In the genomic region with DNA sequence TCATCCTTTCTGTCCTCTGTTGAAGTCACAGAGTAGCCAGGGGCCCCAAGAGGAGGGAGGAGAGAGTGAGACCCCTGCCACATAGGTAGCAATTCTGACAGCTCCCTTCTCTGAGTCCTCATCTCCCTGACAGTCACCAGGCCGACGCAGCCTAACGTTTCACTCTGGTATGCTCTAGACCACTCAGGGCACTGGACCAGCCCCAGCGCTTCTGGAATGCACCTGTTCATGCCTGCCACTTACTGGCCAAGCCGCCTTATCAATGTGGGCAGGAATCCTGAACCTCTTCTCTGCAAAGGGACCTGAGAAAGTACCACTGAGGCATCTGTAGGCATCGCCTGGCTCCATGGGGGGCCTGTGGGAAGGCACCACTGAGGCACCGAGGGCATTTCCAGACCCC, we compare ENCODE assay signal across 23 cellular contexts. TPM values are rescaled to one million over a fixed set of nuclear protein-coding genes. Genes with fewer than 3 reads are reported as not detected.
A peak's percentile ranks its signal among the peaks of the same experiment; 100 is the strongest.
DNase-seq lines count a peak whose midpoint lies in the region; ATAC-seq and TF ChIP-seq lines count a peak whose summit lies in the region.
"Had no signal": no experiment of that assay in that cellular context is flagged by ENCODE, and none has a peak within 500 bp of the region (broad histone marks: within the 10 kb centered on the region; RNA-seq: fewer than 3 reads in every experiment).

No MANE protein-coding gene starts in this region.

- no peaks in the 10 kb centered on the region for H3K36me3 Mint-ChIP-seq in activated CD4-positive, alpha-beta T cell treated with anti-CD3 and anti-CD28 coated beads, Interleukin-2, amount 10 ng/mL, durations not matched to agents 7 days and 5 days (ENCODE audit: low read depth)
- no peaks in the 10 kb centered on the region for H3K36me3 Mint-ChIP-seq in activated T-helper 17 cell treated with anti-CD3 and anti-CD28 coated beads, Interleukin-2, amount 50 U/mL, for 72 hours (ENCODE audit: low read depth)
- H3K36me3 Mint-ChIP-seq: CD4-positive, CD25-positive, alpha-beta regulatory T cell had no signal

- no peaks in the 10 kb centered on the region for H3K4me1 ChIP-seq in osteoblast (ENCODE audit: insufficient read depth, low read length)
- H3K4me1 ChIP-seq: BE2C had no signal

- H3K4me3 ChIP-seq in dorsolateral prefrontal cortex (no peak overlapping the region), osteoblast (ENCODE audit: insufficient read depth, low read length) (no peak overlapping the region)
- H3K4me3 ChIP-seq: GM23248 had no signal

- H3K27ac Mint-ChIP-seq in activated CD4-positive, alpha-beta T cell treated with anti-CD3 and anti-CD28 coated beads, Interleukin-2, amount 10 ng/mL, durations not matched to agents 7 days and 5 days: peak overlapping the region; percentile 64
- peak overlapping the region; percentile 77 for H3K27ac Mint-ChIP-seq in activated T-helper 17 cell treated with anti-CD3 and anti-CD28 coated beads, Interleukin-2, amount 50 U/mL, for 72 hours

- no peak for TF ChIP-seq CTCF in dorsolateral prefrontal cortex (IDR thresholded peaks at IDR 0.05 in 54 of 56, conservative IDR thresholded peaks at IDR 0.05 in 2 of 56; ENCODE audit: low read depth in 1 of 56, partially characterized antibody in 56 of 56)
- TF ChIP-seq CTCF in osteoblast (IDR thresholded peaks at IDR 0.05; ENCODE audit: extremely low read depth, low read depth, low read length): no peak

- no peak overlapping the region for H3K4me3 Mint-ChIP-seq in activated CD4-positive, alpha-beta T cell treated with anti-CD3 and anti-CD28 coated beads, Interleukin-2, amount 10 ng/mL, durations not matched to agents 7 days and 5 days
- H3K4me3 Mint-ChIP-seq in activated T-helper 17 cell treated with anti-CD3 and anti-CD28 coated beads, Interleukin-2, amount 50 U/mL, for 72 hours: no peak overlapping the region
- H3K4me3 Mint-ChIP-seq: CD4-positive, CD25-positive, alpha-beta regulatory T cell had no signal

- H3K4me1 Mint-ChIP-seq in activated CD4-positive, alpha-beta T cell treated with anti-CD3 and anti-CD28 coated beads, Interleukin-2, amount 10 ng/mL, durations not matched to agents 7 days and 5 days: peaks cover 15% of the 10 kb centered on the region
- peaks cover 4% of the 10 kb centered on the region for H3K4me1 Mint-ChIP-seq in activated T-helper 17 cell treated with anti-CD3 and anti-CD28 coated beads, Interleukin-2, amount 50 U/mL, for 72 hours

- no peaks in the 10 kb centered on the region for H3K27me3 Mint-ChIP-seq in activated CD4-positive, alpha-beta T cell treated with anti-CD3 and anti-CD28 coated beads, Interleukin-2, amount 10 ng/mL, durations not matched to agents 7 days and 5 days
- no peaks in the 10 kb centered on the region for H3K27me3 Mint-ChIP-seq in activated T-helper 17 cell treated with anti-CD3 and anti-CD28 coated beads, Interleukin-2, amount 50 U/mL, for 72 hours
- H3K27me3 Mint-ChIP-seq: CD4-positive, CD25-positive, alpha-beta regulatory T cell had no signal

- ATAC-seq in activated T-helper 17 cell treated with anti-CD3 and anti-CD28 coated beads, Interleukin-2, amount 50 U/mL, for 72 hours (replicated peaks): no peak
- ATAC-seq in HG03025 (IDR thresholded peaks at IDR 0.05; ENCODE audit: low FRiP score, unreplicated experiment): no peak
- ATAC-seq: Panc1 had no signal

- no peaks in the 10 kb centered on the region for H3K9me3 Mint-ChIP-seq in activated CD4-positive, alpha-beta T cell treated with anti-CD3 and anti-CD28 coated beads, Interleukin-2, amount 10 ng/mL, durations not matched to agents 7 days and 5 days
- H3K9me3 Mint-ChIP-seq in activated T-helper 17 cell treated with anti-CD3 and anti-CD28 coated beads, Interleukin-2, amount 50 U/mL, for 72 hours: no peaks in the 10 kb centered on the region
- H3K9me3 Mint-ChIP-seq: CD4-positive, CD25-positive, alpha-beta regulatory T cell had no signal

- intact Hi-C loops in dorsolateral prefrontal cortex (cut with DNase I): loop anchor here in 1 of 2 donors (5.0 kb wide), 1 partner anchor 184 kb away; no protein-coding TSS in a partner anchor

- H3K27me3 ChIP-seq in dorsolateral prefrontal cortex (no peaks in the 10 kb centered on the region), osteoblast (ENCODE audit: insufficient read depth, low read length) (no peaks in the 10 kb centered on the region)
- H3K27me3 ChIP-seq: BE2C had no signal

- H3K79me2 ChIP-seq in osteoblast (ENCODE audit: insufficient read depth, low read length): no peaks in the 10 kb centered on the region

- CTCF ChIA-PET in activated CD4-positive, alpha-beta T cell treated with anti-CD3 and anti-CD28 coated beads, Interleukin-2, amount 10 ng/mL, durations not matched to agents 7 days and 5 days (lab: Charles Lee): no interaction called here

- no peaks in the 10 kb centered on the region for H4K20me1 ChIP-seq in osteoblast (ENCODE audit: insufficient read depth, low read length)

- H2AFZ ChIP-seq in osteoblast (ENCODE audit: low read length): no peak overlapping the region
- H2AFZ ChIP-seq: GM23248 had no signal

- H3K9me3 ChIP-seq in osteoblast (ENCODE audit: low read depth, low read length): no peaks in the 10 kb centered on the region
- H3K9me3 ChIP-seq: BE2C had no signal

- H3K36me3 ChIP-seq in osteoblast (ENCODE audit: insufficient read depth, low read length): no peaks in the 10 kb centered on the region
- H3K36me3 ChIP-seq: BE2C had no signal

- peak overlapping the region in 34 of 59 donors; percentile 1 to 64 (median 42) for H3K27ac ChIP-seq in dorsolateral prefrontal cortex
- H3K27ac ChIP-seq in osteoblast (ENCODE audit: low read depth, low read length): no peak overlapping the region
- H3K27ac ChIP-seq: GM23248 had no signal

- DNase-seq in activated CD4-positive, alpha-beta T cell treated with anti-CD3 and anti-CD28 coated beads, Interleukin-2, amount 10 ng/mL, durations not matched to agents 7 days and 5 days: no peak
- no peak for DNase-seq in activated CD4-positive, alpha-beta T cell treated with anti-CD3 and anti-CD28 coated beads for 1 hour
- DNase-seq in dorsolateral prefrontal cortex (no peak), osteoblast (ENCODE audit: insufficient read length, low spot score, missing footprints) (peak; percentile 30), UCSD-AML1 (lab: John Stamatoyannopoulos, UW; ENCODE audit: unreplicated experiment) (no peak), NCI-H345 (lab: John Stamatoyannopoulos, UW) (no peak)
- DNase-seq: BE2C; CD4-positive, CD25-positive, alpha-beta regulatory T cell; COR-L47; DMS 273 treated with DMSO at 0.1 percent for 48 hours; DND-41; GM23248; HCEC 1CT; MM.1S; NCI-H1092; NCI-H146; NCI-H2029 treated with DMSO at 0.1 percent for 48 hours; NCI-H2171; NCI-H446; NCI-H526 treated with DMSO at 0.1 percent for 48 hours had no signal

- POLR2A ChIA-PET in activated CD4-positive, alpha-beta T cell treated with anti-CD3 and anti-CD28 coated beads, Interleukin-2, amount 10 ng/mL, durations not matched to agents 7 days and 5 days (lab: Charles Lee): no interaction called here

- no peak overlapping the region for H3K4me2 ChIP-seq in osteoblast (ENCODE audit: insufficient read depth, low read length)

RNA-seq across cellular contexts. Expression of gene SECISBP2, which starts 50.2 kb away (rescaled TPM):
- 10 to 100 TPM; 43.4 to 46.0 TPM for total RNA-seq in activated CD4-positive, alpha-beta T cell treated with anti-CD3 and anti-CD28 coated beads, Interleukin-2, amount 10 ng/mL, durations not matched to agents 7 days and 5 days
- total RNA-seq in activated T-helper 17 cell treated with anti-CD3 and anti-CD28 coated beads, Interleukin-2, amount 50 U/mL, for 72 hours: 10 to 100 TPM; 33.1 to 40.1 TPM
- total RNA-seq in dorsolateral prefrontal cortex (10 to 100 TPM; 37.7 to 76.2 (median 54.3) TPM), osteoblast (30.6 and 30.8 TPM in 2 replicates)

RNA-seq across cellular contexts. Expression of gene CKS2, which starts 57.6 kb away (rescaled TPM):
- 100 to 1,000 TPM; 170 to 206 TPM for total RNA-seq in activated CD4-positive, alpha-beta T cell treated with anti-CD3 and anti-CD28 coated beads, Interleukin-2, amount 10 ng/mL, durations not matched to agents 7 days and 5 days
- 100 to 1,000 TPM; 179 to 230 TPM for total RNA-seq in activated T-helper 17 cell treated with anti-CD3 and anti-CD28 coated beads, Interleukin-2, amount 50 U/mL, for 72 hours
- total RNA-seq in dorsolateral prefrontal cortex (10 to 100 TPM in 14 of 120 experiments, 1 to 10 TPM in 106; 2.1 to 21.1 (median 5.6) TPM), osteoblast (17.0 and 18.6 TPM in 2 replicates)
